Comparison of ENCODE assay signal across 2 cellular contexts in genomic region chr2:187547353-187547979, GRCh38.
A peak's percentile ranks its signal among the peaks of the same experiment; 100 is the strongest.
TF ChIP-seq lines count a peak whose summit lies in the region.

No MANE protein-coding gene starts in this region.

TF ChIP-seq in A549, 52 proteins besides CTCF, POLR2A, EP300 and RAD21 (continued from another document):
- TF ChIP-seq BCL3 (IDR thresholded peaks at IDR 0.05): no peak; the same call in 2 of the 3 replicates
- no peak for TF ChIP-seq SREBF2 (IDR thresholded peaks at IDR 0.05)
- no peak for TF ChIP-seq ZC3H11A (IDR thresholded peaks at IDR 0.05)
- TF ChIP-seq HEYL (CRISPR knock-in tag; IDR thresholded peaks at IDR 0.05): no peak; the same call in 1 of the 2 replicates
- peak; percentile 26 to 61; a peak in 2 of 4 replicates for TF ChIP-seq CEBPB (IDR thresholded peaks at IDR 0.05)
- no peak for TF ChIP-seq CHD2 (IDR thresholded peaks at IDR 0.05; ENCODE audit: low read length, partially characterized antibody)
- TF ChIP-seq E2F6 (IDR thresholded peaks at IDR 0.05; ENCODE audit: borderline replicate concordance, low read depth): no peak
- peak; percentile 90 for TF ChIP-seq PBX3 (IDR thresholded peaks at IDR 0.05)
- TF ChIP-seq ELK1 (IDR thresholded peaks at IDR 0.05; ENCODE audit: low read depth, low read length): no peak
- TF ChIP-seq PHF8 (IDR thresholded peaks at IDR 0.05; ENCODE audit: borderline replicate concordance, low read depth): no peak
- TF ChIP-seq SMC3 (IDR thresholded peaks at IDR 0.05): 0 out of 3 replicates have a peak, but pooled peaks have one; percentile 21
- TF ChIP-seq KDM5A (IDR thresholded peaks at IDR 0.05): no peak
- no peak for TF ChIP-seq CHD4 (IDR thresholded peaks at IDR 0.05; ENCODE audit: borderline replicate concordance)
- TF ChIP-seq RFX5 (IDR thresholded peaks at IDR 0.05): no peak
- no peak for TF ChIP-seq HOXA7 (CRISPR knock-in tag; IDR thresholded peaks at IDR 0.05)
- TF ChIP-seq HDAC2 (IDR thresholded peaks at IDR 0.05): no peak
- no peak for TF ChIP-seq TP53 (CRISPR knock-in tag; IDR thresholded peaks at IDR 0.05)

TF ChIP-seq in K562, 482 proteins besides CTCF, POLR2A, EP300 and RAD21 (continued from another document and continues in another):
- TF ChIP-seq HINFP (tag; conservative IDR thresholded peaks at IDR 0.05; ENCODE audit: low read depth) (no peak; the same call in 1 of the 2 replicates), MAFK (IDR thresholded peaks at IDR 0.05; ENCODE audit: low read length) (peak; percentile 82), PTBP1 (IDR thresholded peaks at IDR 0.05; ENCODE audit: low read depth, low read length) (no peak), AFF4 (CRISPR knock-in tag; IDR thresholded peaks at IDR 0.05) (no peak), ZNF347 (CRISPR knock-in tag; IDR thresholded peaks at IDR 0.05; ENCODE audit: low read depth) (no peak), TCF3 (CRISPR knock-in tag; IDR thresholded peaks at IDR 0.05) (0 out of 2 replicates have a peak, but pooled peaks have one; percentile 15), ELK1 (CRISPR knock-in tag; IDR thresholded peaks at IDR 0.05) (no peak), IRF9 (tag; IDR thresholded peaks at IDR 0.05) (no peak), ZFX (CRISPR knock-in tag; IDR thresholded peaks at IDR 0.05) (no peak), TAL1 (IDR thresholded peaks at IDR 0.05) (no peak), MCM7 (IDR thresholded peaks at IDR 0.05) (no peak), EP400 (IDR thresholded peaks at IDR 0.05) (0 out of 2 replicates have a peak, but pooled peaks have one; percentile 36), ELF2 (CRISPR knock-in tag; IDR thresholded peaks at IDR 0.05) (no peak), BRD4 (IDR thresholded peaks at IDR 0.05) (no peak), NELFE (IDR thresholded peaks at IDR 0.05; ENCODE audit: insufficient read depth, insufficient read length) (no peak), ATF4 (CRISPR knock-in tag; IDR thresholded peaks at IDR 0.05) (no peak), ZNF395 (CRISPR knock-in tag; IDR thresholded peaks at IDR 0.05) (no peak), TEAD2 (tag; IDR thresholded peaks at IDR 0.05) (no peak), RCOR1 (IDR thresholded peaks at IDR 0.05; ENCODE audit: borderline replicate concordance in 1 of 2, low read depth in 2 of 2, low read length in 2 of 2) (peak in 1 of 2 experiments; percentile 82; a peak in 1 of 4 replicates), SPI1 (IDR thresholded peaks at IDR 0.05; ENCODE audit: borderline replicate concordance, low read depth, low read length) (peak; percentile 83), ESRRA (IDR thresholded peaks at IDR 0.05; ENCODE audit: borderline replicate concordance, low read depth) (no peak), AFF1 (IDR thresholded peaks at IDR 0.05; ENCODE audit: low read depth in 1 of 2, partially characterized antibody in 2 of 2) (no peak), ZNF644 (tag; IDR thresholded peaks at IDR 0.05; ENCODE audit: low read depth) (no peak), ZNF77 (CRISPR knock-in tag; IDR thresholded peaks at IDR 0.05) (no peak), ZBTB8A (IDR thresholded peaks at IDR 0.05; ENCODE audit: partially characterized antibody) (no peak), EZH2 (IDR thresholded peaks at IDR 0.05; ENCODE audit: borderline replicate concordance, low read depth, low read length) (no peak), BRCA1 (IDR thresholded peaks at IDR 0.05) (no peak), BRCA1 (CRISPR knock-in tag; IDR thresholded peaks at IDR 0.05) (no peak), ZSCAN32 (CRISPR knock-in tag; IDR thresholded peaks at IDR 0.05) (no peak), ZNF140 (CRISPR knock-in tag; IDR thresholded peaks at IDR 0.05) (no peak), USF1 (CRISPR knock-in tag; IDR thresholded peaks at IDR 0.05) (no peak), ATF7 (IDR thresholded peaks at IDR 0.05) (peak; percentile 72), TGIF2 (CRISPR knock-in tag; IDR thresholded peaks at IDR 0.05) (no peak), RB1 (IDR thresholded peaks at IDR 0.05; ENCODE audit: low read depth) (no peak), PCBP1 (IDR thresholded peaks at IDR 0.05; ENCODE audit: low read depth, low read length, poor library complexity, severe bottlenecking) (no peak), ZBTB26 (CRISPR knock-in tag; IDR thresholded peaks at IDR 0.05) (no peak), CREBBP (IDR thresholded peaks at IDR 0.05; ENCODE audit: low read depth, low read length) (no peak), LCOR (CRISPR knock-in tag; IDR thresholded peaks at IDR 0.05) (no peak), TFAP4 (CRISPR knock-in tag; IDR thresholded peaks at IDR 0.05; ENCODE audit: borderline replicate concordance) (peak; percentile 67; the same call in 1 of the 2 replicates), POLR2B (IDR thresholded peaks at IDR 0.05; ENCODE audit: low read depth, partially characterized antibody) (no peak), POLR2G (IDR thresholded peaks at IDR 0.05; ENCODE audit: low read depth, low read length) (0 out of 2 replicates have a peak, but pooled peaks have one; percentile 15), DACH1 (IDR thresholded peaks at IDR 0.05; ENCODE audit: partially characterized antibody) (peak; percentile 85), NFIC (IDR thresholded peaks at IDR 0.05) (0 out of 2 replicates have a peak, but pooled peaks have one; percentile 9), SMAD1 (IDR thresholded peaks at IDR 0.05; ENCODE audit: low read depth, low read length, partially characterized antibody) (no peak), ZNF589 (CRISPR knock-in tag; IDR thresholded peaks at IDR 0.05; ENCODE audit: low read depth) (0 out of 2 replicates have a peak, but pooled peaks have one; percentile 41), MXI1 (IDR thresholded peaks at IDR 0.05; ENCODE audit: low read depth, low read length) (no peak)
